29 cellular contexts compared by ENCODE assay signal in genomic region chr1:183247066-183247465, GRCh38.
"Had no signal": no experiment of that assay in that cellular context is flagged by ENCODE, and none has a peak within 500 bp of the region (broad histone marks: within the 10 kb centered on the region; RNA-seq: fewer than 3 reads in every experiment).

No MANE protein-coding gene starts in this region.

- H3K9me3 ChIP-seq: left lung, neutrophil, ovary, stomach, thoracic aorta, tibial artery, upper lobe of right lung had no signal

- H3K4me3 ChIP-seq: hepatocyte, left lung, lung, neural progenitor cell, ovary, skin epidermis, stomach, thoracic aorta, tibial artery, upper lobe of right lung had no signal

- H3K9ac ChIP-seq: neural progenitor cell had no signal

- H3K4me1 Mint-ChIP-seq: mesothelial cell of epicardium; naive B cell; natural killer cell; neural progenitor cell; stimulated activated naive B cell treated with anti-CD40 and anti-IgM and Interleukin-4, amounts not matched to agents 10 μg/mL and 1 μg/mL and 100 μg/mL, for 72 hours had no signal

- H3K36me3 Mint-ChIP-seq: naive B cell; natural killer cell; stimulated activated naive B cell treated with anti-CD40 and anti-IgM and Interleukin-4, amounts not matched to agents 10 μg/mL and 1 μg/mL and 100 μg/mL, for 72 hours had no signal

- H3K79me2 ChIP-seq: hepatocyte had no signal

- H3K4me3 Mint-ChIP-seq: mesothelial cell of epicardium; naive B cell; natural killer cell; nephron progenitor cell; neural progenitor cell; stimulated activated naive B cell treated with anti-CD40 and anti-IgM and Interleukin-4, amounts not matched to agents 10 μg/mL and 1 μg/mL and 100 μg/mL, for 72 hours had no signal

- H3K4me1 ChIP-seq: neural progenitor cell had no signal

- H3K4me2 ChIP-seq: hepatocyte, neural progenitor cell had no signal

- H3K9me3 Mint-ChIP-seq: stimulated activated naive B cell treated with anti-CD40 and anti-IgM and Interleukin-4, amounts not matched to agents 10 μg/mL and 1 μg/mL and 100 μg/mL, for 72 hours had no signal

- H2AFZ ChIP-seq: hepatocyte, neural progenitor cell had no signal

- H3K27me3 ChIP-seq: hepatocyte, left lung, neural progenitor cell, neutrophil, ovary, stomach, tibial artery, upper lobe of right lung had no signal

- ATAC-seq: left colon; left lung; natural killer cell; right cardiac atrium; sciatic nerve; stimulated activated naive B cell treated with anti-CD40 and anti-IgM and Interleukin-4, amounts not matched to agents 10 μg/mL and 1 μg/mL and 100 μg/mL, for 72 hours; stimulated activated naive CD8-positive, alpha-beta T cell treated with anti-CD3 and anti-CD28 coated beads, Interleukin-15, Interleukin-2, amounts not matched to agents 100 U/mL and 50 U/mL, for 24 hours; upper lobe of right lung had no signal

- DNase-seq: kidney; left colon; left lung; mesendoderm; naive B cell; natural killer cell; nephron progenitor cell; occipital lobe; ovary; right cardiac atrium; stimulated activated CD4-positive, alpha-beta T cell treated with anti-CD3 and anti-CD28 coated beads, Interleukin-12 subunit alpha, Interleukin-12 subunit beta, amount 100 ng/mL, for 4 hours; stimulated activated CD4-positive, alpha-beta T cell treated with anti-CD3 and anti-CD28 coated beads, Interleukin-15, amount 100 ng/mL, for 24 hours; stimulated activated CD4-positive, alpha-beta T cell treated with anti-CD3 and anti-CD28 coated beads, Interleukin-2, amount 100 ng/mL, for 24 hours; stimulated activated CD4-positive, alpha-beta T cell treated with anti-CD3 and anti-CD28 coated beads, Interleukin-4, amount 100 ng/mL, for 1 hour; stimulated activated naive B cell treated with anti-CD40 and anti-IgM and Interleukin-4, amounts not matched to agents 10 μg/mL and 1 μg/mL and 100 μg/mL, for 72 hours; stimulated activated naive CD8-positive, alpha-beta T cell treated with anti-CD3 and anti-CD28 coated beads, Interleukin-15, Interleukin-2, amounts not matched to agents 100 U/mL and 50 U/mL, for 24 hours; stomach; tibial artery; trophoblast cell; upper lobe of right lung had no signal

- H3K27ac Mint-ChIP-seq: mesothelial cell of epicardium; naive B cell; natural killer cell; nephron progenitor cell; neural progenitor cell; progenitor cell of endocrine pancreas; stimulated activated naive B cell treated with anti-CD40 and anti-IgM and Interleukin-4, amounts not matched to agents 10 μg/mL and 1 μg/mL and 100 μg/mL, for 72 hours had no signal

- H3K27ac ChIP-seq: hepatocyte, left lung, neural progenitor cell, ovary, skin epidermis, stomach, thoracic aorta, tibial artery, upper lobe of right lung had no signal

- H3K36me3 ChIP-seq: left lung, neural progenitor cell, neutrophil, ovary, stomach, thoracic aorta, tibial artery, upper lobe of right lung had no signal
